Comparison of ENCODE assay signal across 18 cellular contexts in genomic region chr19:9789066-9789465, GRCh38. TPM values are rescaled to one million over a fixed set of nuclear protein-coding genes. Genes with fewer than 3 reads are reported as not detected.
A peak's percentile ranks its signal among the peaks of the same experiment; 100 is the strongest.
DNase-seq lines count a peak whose midpoint lies in the region; TF ChIP-seq lines count a peak whose summit lies in the region.
"Had no signal": no experiment of that assay in that cellular context is flagged by ENCODE, and none has a peak within 500 bp of the region (broad histone marks: within the 10 kb centered on the region; RNA-seq: fewer than 3 reads in every experiment).

No MANE protein-coding gene starts in this region.

- peaks cover 23% of the 10 kb centered on the region for H3K4me1 Mint-ChIP-seq in activated CD4-positive, alpha-beta memory T cell treated with anti-CD3 and anti-CD28 coated beads for 36 hours (ENCODE audit: low read depth)
- peaks cover 33% of the 10 kb centered on the region for H3K4me1 Mint-ChIP-seq in activated CD4-positive, alpha-beta memory T cell treated with anti-CD3 and anti-CD28 coated beads, Interleukin-2, amount 10 ng/mL, durations not matched to agents 7 days and 5 days
- H3K4me1 Mint-ChIP-seq in activated T-helper 1 cell treated with anti-CD3 and anti-CD28 coated beads, Interleukin-12 subunit alpha, Interleukin-12 subunit beta, Interleukin-2, Interleukin-4 antibody, amounts not matched to agents 30 ng/mL and 10 ng/mL and 1 ng/mL, durations not matched to agents 14 hours and 24 hours and 36 hours (ENCODE audit: low read depth), result peaks cover 27% of the 10 kb centered on the region

- H2AK5ac ChIP-seq in mesenchymal stem cell (ENCODE audit: low read length, severe bottlenecking), result no peak overlapping the region

- 81% methylated on average over 9 of the region's 11 CpGs for WGBS in mesenchymal stem cell

- H3K36me3 Mint-ChIP-seq in activated CD4-positive, alpha-beta memory T cell treated with anti-CD3 and anti-CD28 coated beads for 36 hours, result no peaks in the 10 kb centered on the region
- H3K36me3 Mint-ChIP-seq in activated CD4-positive, alpha-beta memory T cell treated with anti-CD3 and anti-CD28 coated beads, Interleukin-2, amount 10 ng/mL, durations not matched to agents 7 days and 5 days (ENCODE audit: low read depth), result no peaks in the 10 kb centered on the region
- no peaks in the 10 kb centered on the region for H3K36me3 Mint-ChIP-seq in activated T-helper 1 cell treated with anti-CD3 and anti-CD28 coated beads, Interleukin-12 subunit alpha, Interleukin-12 subunit beta, Interleukin-2, Interleukin-4 antibody, amounts not matched to agents 30 ng/mL and 10 ng/mL and 1 ng/mL, durations not matched to agents 14 hours and 24 hours and 36 hours (ENCODE audit: low read depth)
- H3K36me3 Mint-ChIP-seq: immature natural killer cell had no signal

- no peak overlapping the region for H3K4me3 Mint-ChIP-seq in activated CD4-positive, alpha-beta memory T cell treated with anti-CD3 and anti-CD28 coated beads for 36 hours
- no peak overlapping the region for H3K4me3 Mint-ChIP-seq in activated CD4-positive, alpha-beta memory T cell treated with anti-CD3 and anti-CD28 coated beads, Interleukin-2, amount 10 ng/mL, durations not matched to agents 7 days and 5 days
- no peak overlapping the region for H3K4me3 Mint-ChIP-seq in activated T-helper 1 cell treated with anti-CD3 and anti-CD28 coated beads, Interleukin-12 subunit alpha, Interleukin-12 subunit beta, Interleukin-2, Interleukin-4 antibody, amounts not matched to agents 30 ng/mL and 10 ng/mL and 1 ng/mL, durations not matched to agents 14 hours and 24 hours and 36 hours

- no peak overlapping the region for H2BK5ac ChIP-seq in mesenchymal stem cell (ENCODE audit: low read depth, low read length, poor library complexity, severe bottlenecking)

- H3K18ac ChIP-seq in mesenchymal stem cell (ENCODE audit: low read depth in 1 of 2, low read length in 2 of 2), result no peak overlapping the region

- no peak for DNase-seq in activated CD4-positive, alpha-beta memory T cell treated with anti-CD3 and anti-CD28 coated beads for 36 hours
- DNase-seq in activated CD4-positive, alpha-beta memory T cell treated with anti-CD3 and anti-CD28 coated beads, Interleukin-2, amount 10 ng/mL, durations not matched to agents 7 days and 5 days, result no peak
- DNase-seq in mesenchymal stem cell (no peak), uterus (no peak), ecto neural progenitor cell (ENCODE audit: low spot score) (no peak)
- no peak for DNase-seq in activated T-helper 1 cell treated with anti-CD3 and anti-CD28 coated beads, Interleukin-12 subunit alpha, Interleukin-12 subunit beta, Interleukin-2, Interleukin-4 antibody, amounts not matched to agents 30 ng/mL and 10 ng/mL and 1 ng/mL, durations not matched to agents 14 hours and 24 hours and 36 hours (ENCODE audit: low spot score)
- DNase-seq: 8988T; activated CD4-positive, alpha-beta T cell treated with anti-CD3 and anti-CD28 coated beads, Interleukin-2, amount 50 U/mL, for 4 hours; activated T-cell treated with anti-CD3 and anti-CD28 coated beads, Interleukin-2, amount 50 U/mL, for 48 hours; gastrocnemius medialis; immature natural killer cell; NCI-H1105 treated with DMSO at 0.1 percent for 48 hours; NCI-H82; Peyer's patch; stimulated activated CD4-positive, alpha-beta T cell treated with anti-CD3 and anti-CD28 coated beads, Interleukin-2, amount 100 ng/mL, for 48 hours had no signal

- TF ChIP-seq POLR2A in uterus (IDR thresholded peaks at IDR 0.05), result no peak

- CTCF ChIA-PET in activated CD4-positive, alpha-beta memory T cell treated with anti-CD3 and anti-CD28 coated beads for 36 hours (lab: Charles Lee), result interaction anchor here (0.6 to 0.9 kb wide), 3 partner anchors 18 to 163 kb away, joined by 3 read pairs; no protein-coding TSS in a partner anchor
- CTCF ChIA-PET in activated CD4-positive, alpha-beta memory T cell treated with anti-CD3 and anti-CD28 coated beads, Interleukin-2, amount 10 ng/mL, durations not matched to agents 7 days and 5 days (lab: Charles Lee), result no interaction called here

- no peak overlapping the region for H4K91ac ChIP-seq in mesenchymal stem cell (ENCODE audit: low read length)

- H3K27me3 Mint-ChIP-seq in activated CD4-positive, alpha-beta memory T cell treated with anti-CD3 and anti-CD28 coated beads for 36 hours, result no peaks in the 10 kb centered on the region
- no peaks in the 10 kb centered on the region for H3K27me3 Mint-ChIP-seq in activated CD4-positive, alpha-beta memory T cell treated with anti-CD3 and anti-CD28 coated beads, Interleukin-2, amount 10 ng/mL, durations not matched to agents 7 days and 5 days
- no peaks in the 10 kb centered on the region for H3K27me3 Mint-ChIP-seq in activated T-helper 1 cell treated with anti-CD3 and anti-CD28 coated beads, Interleukin-12 subunit alpha, Interleukin-12 subunit beta, Interleukin-2, Interleukin-4 antibody, amounts not matched to agents 30 ng/mL and 10 ng/mL and 1 ng/mL, durations not matched to agents 14 hours and 24 hours and 36 hours (ENCODE audit: insufficient read depth)

- H3K27ac Mint-ChIP-seq in activated CD4-positive, alpha-beta memory T cell treated with anti-CD3 and anti-CD28 coated beads for 36 hours, result peak overlapping the region; percentile 9
- no peak overlapping the region for H3K27ac Mint-ChIP-seq in activated CD4-positive, alpha-beta memory T cell treated with anti-CD3 and anti-CD28 coated beads, Interleukin-2, amount 10 ng/mL, durations not matched to agents 7 days and 5 days
- no peak overlapping the region for H3K27ac Mint-ChIP-seq in activated T-helper 1 cell treated with anti-CD3 and anti-CD28 coated beads, Interleukin-12 subunit alpha, Interleukin-12 subunit beta, Interleukin-2, Interleukin-4 antibody, amounts not matched to agents 30 ng/mL and 10 ng/mL and 1 ng/mL, durations not matched to agents 14 hours and 24 hours and 36 hours
- H3K27ac Mint-ChIP-seq: immature natural killer cell had no signal

- no peaks in the 10 kb centered on the region for H3K27me3 ChIP-seq in mesenchymal stem cell (ENCODE audit: control insufficient read depth in 1 of 2, insufficient read depth in 1 of 2, low read length in 2 of 2)
- H3K27me3 ChIP-seq in uterus, result no peaks in the 10 kb centered on the region
- H3K27me3 ChIP-seq: neutrophil, Peyer's patch had no signal

- intact Hi-C loops in activated CD4-positive, alpha-beta memory T cell treated with anti-CD3 and anti-CD28 coated beads for 36 hours (cut with micrococcal nuclease), result no loop called here
- intact Hi-C loops in uterus (cut with DNase I; ENCODE audit: low total_unique reads), result no loop called here
- intact Hi-C loops in activated T-helper 1 cell treated with anti-CD3 and anti-CD28 coated beads, Interleukin-12 subunit alpha, Interleukin-12 subunit beta, Interleukin-2, Interleukin-4 antibody, amounts not matched to agents 30 ng/mL and 10 ng/mL and 1 ng/mL, durations not matched to agents 14 hours and 24 hours and 36 hours (cut with micrococcal nuclease), result no loop called here

- no peaks in the 10 kb centered on the region for H3K36me3 ChIP-seq in mesenchymal stem cell (ENCODE audit: control insufficient read depth in 1 of 2, insufficient read depth in 2 of 2, low read depth in 1 of 2, low read length in 2 of 2)
- no peaks in the 10 kb centered on the region for H3K36me3 ChIP-seq in uterus
- H3K36me3 ChIP-seq: gastrocnemius medialis, neutrophil, Peyer's patch had no signal

- H2BK12ac ChIP-seq in mesenchymal stem cell (ENCODE audit: low read length in 2 of 2), result no peak overlapping the region

- H3K23ac ChIP-seq in mesenchymal stem cell (ENCODE audit: low read length in 2 of 2), result no peak overlapping the region

- POLR2A ChIA-PET in activated CD4-positive, alpha-beta memory T cell treated with anti-CD3 and anti-CD28 coated beads for 36 hours (lab: Charles Lee), result no interaction called here
- POLR2A ChIA-PET in activated CD4-positive, alpha-beta memory T cell treated with anti-CD3 and anti-CD28 coated beads, Interleukin-2, amount 10 ng/mL, durations not matched to agents 7 days and 5 days (lab: Charles Lee), result interaction anchor here (0.6 to 1.0 kb wide), 2 partner anchors 20 to 29 kb away, joined by 3 to 4 read pairs; partner anchors contain the start of genes FBXL12 and ZNF846

- H2BK15ac ChIP-seq in mesenchymal stem cell (ENCODE audit: low read depth, poor library complexity, severe bottlenecking), result no peak overlapping the region

- peak overlapping the region; percentile 50 for H3K9ac ChIP-seq in mesenchymal stem cell (ENCODE audit: low read length)

- no peak overlapping the region for H3K14ac ChIP-seq in mesenchymal stem cell (ENCODE audit: low read length in 2 of 2)

- H2BK120ac ChIP-seq in mesenchymal stem cell (ENCODE audit: low read depth, low read length), result no peak overlapping the region

- H3K9me3 Mint-ChIP-seq in activated CD4-positive, alpha-beta memory T cell treated with anti-CD3 and anti-CD28 coated beads for 36 hours, result no peaks in the 10 kb centered on the region
- H3K9me3 Mint-ChIP-seq in activated CD4-positive, alpha-beta memory T cell treated with anti-CD3 and anti-CD28 coated beads, Interleukin-2, amount 10 ng/mL, durations not matched to agents 7 days and 5 days, result no peaks in the 10 kb centered on the region
- no peaks in the 10 kb centered on the region for H3K9me3 Mint-ChIP-seq in activated T-helper 1 cell treated with anti-CD3 and anti-CD28 coated beads, Interleukin-12 subunit alpha, Interleukin-12 subunit beta, Interleukin-2, Interleukin-4 antibody, amounts not matched to agents 30 ng/mL and 10 ng/mL and 1 ng/mL, durations not matched to agents 14 hours and 24 hours and 36 hours
- H3K9me3 Mint-ChIP-seq: immature natural killer cell had no signal

- H3K4me2 ChIP-seq in mesenchymal stem cell (ENCODE audit: low read length, poor library complexity, severe bottlenecking), result no peak overlapping the region

- H3K79me1 ChIP-seq in mesenchymal stem cell (replicated peaks; ENCODE audit: low read length, poor library complexity, severe bottlenecking), result peaks cover 4% of the 10 kb centered on the region

- no peak overlapping the region for H2AFZ ChIP-seq in mesenchymal stem cell (ENCODE audit: low read depth, low read length)

- H3K27ac ChIP-seq in mesenchymal stem cell (ENCODE audit: low read length, poor library complexity, severe bottlenecking), result no peak overlapping the region
- peak overlapping the region; percentile 84 to 98 for H3K27ac ChIP-seq in uterus
- H3K27ac ChIP-seq: C4-2B, gastrocnemius medialis, HL-60, neutrophil had no signal

- H3K9me3 ChIP-seq in mesenchymal stem cell (ENCODE audit: control insufficient read depth, low read length) (no peaks in the 10 kb centered on the region), uterus (no peaks in the 10 kb centered on the region)
- H3K9me3 ChIP-seq: gastrocnemius medialis, neutrophil, Peyer's patch had no signal

- H3K4ac ChIP-seq in mesenchymal stem cell (ENCODE audit: low read depth in 1 of 2, low read length in 2 of 2), result peak overlapping the region in 1 of 2 experiments; percentile 24

- H3K4me1 ChIP-seq in mesenchymal stem cell (ENCODE audit: control insufficient read depth, insufficient read depth, low read depth, low read length) (peaks cover 7% of the 10 kb centered on the region), uterus (peaks cover 0 to 7% of the 10 kb centered on the region in 2 donors)

- TF ChIP-seq CTCF in uterus (IDR thresholded peaks at IDR 0.05), result no peak

- H4K8ac ChIP-seq in mesenchymal stem cell (ENCODE audit: low read length), result peak overlapping the region; percentile 36

- H3K4me3 ChIP-seq in mesenchymal stem cell (ENCODE audit: insufficient read depth in 1 of 2, low read depth in 1 of 2, low read length in 2 of 2) (no peak overlapping the region), uterus (no peak overlapping the region)
- H3K4me3 ChIP-seq: gastrocnemius medialis, Peyer's patch had no signal

RNA-seq across cellular contexts. Expression of gene ZNF846, which starts 20.5 kb away (rescaled TPM):
- total RNA-seq in activated CD4-positive, alpha-beta memory T cell treated with anti-CD3 and anti-CD28 coated beads for 36 hours, result 1 to 10 TPM; 3.9 to 4.9 TPM
- total RNA-seq in activated CD4-positive, alpha-beta memory T cell treated with anti-CD3 and anti-CD28 coated beads, Interleukin-2, amount 10 ng/mL, durations not matched to agents 7 days and 5 days, result 1 to 10 TPM; 6.5 to 6.7 TPM
- 9.8 TPM for polyA plus RNA-seq in mesenchymal stem cell (2013, experiment 1 of 2)
- 11.5 TPM for polyA plus RNA-seq in mesenchymal stem cell (2013, experiment 2 of 2)
- 10 to 100 TPM; 15.0 to 71.0 (median 39.7) TPM for total RNA-seq in uterus
- total RNA-seq in activated T-helper 1 cell treated with anti-CD3 and anti-CD28 coated beads, Interleukin-12 subunit alpha, Interleukin-12 subunit beta, Interleukin-2, Interleukin-4 antibody, amounts not matched to agents 30 ng/mL and 10 ng/mL and 1 ng/mL, durations not matched to agents 14 hours and 24 hours and 36 hours, result 2.3 and 2.4 TPM in 2 replicates

RNA-seq across cellular contexts. Expression of gene FBXL12, which starts 29.8 kb away (rescaled TPM):
- 10 to 100 TPM; 20.7 to 22.0 TPM for total RNA-seq in activated CD4-positive, alpha-beta memory T cell treated with anti-CD3 and anti-CD28 coated beads for 36 hours
- total RNA-seq in activated CD4-positive, alpha-beta memory T cell treated with anti-CD3 and anti-CD28 coated beads, Interleukin-2, amount 10 ng/mL, durations not matched to agents 7 days and 5 days, result 10 to 100 TPM; 18.3 to 20.6 TPM
- 35.6 TPM for polyA plus RNA-seq in mesenchymal stem cell (2013, experiment 1 of 2)
- polyA plus RNA-seq in mesenchymal stem cell (2013, experiment 2 of 2), result 34.6 TPM
- 10 to 100 TPM in 3 of 4 donors, 1 to 10 TPM in 1; 8.2 to 25.4 (median 18.6) TPM for total RNA-seq in uterus
- total RNA-seq in activated T-helper 1 cell treated with anti-CD3 and anti-CD28 coated beads, Interleukin-12 subunit alpha, Interleukin-12 subunit beta, Interleukin-2, Interleukin-4 antibody, amounts not matched to agents 30 ng/mL and 10 ng/mL and 1 ng/mL, durations not matched to agents 14 hours and 24 hours and 36 hours, result 19.4 and 20.7 TPM in 2 replicates

RNA-seq across cellular contexts. Expression of gene UBL5, which starts 38.7 kb away (rescaled TPM):
- 100 to 1,000 TPM; 334 to 346 TPM for total RNA-seq in activated CD4-positive, alpha-beta memory T cell treated with anti-CD3 and anti-CD28 coated beads for 36 hours
- 100 to 1,000 TPM; 339 to 372 TPM for total RNA-seq in activated CD4-positive, alpha-beta memory T cell treated with anti-CD3 and anti-CD28 coated beads, Interleukin-2, amount 10 ng/mL, durations not matched to agents 7 days and 5 days
- 316 TPM for polyA plus RNA-seq in mesenchymal stem cell (2013, experiment 1 of 2)
- 336 TPM for polyA plus RNA-seq in mesenchymal stem cell (2013, experiment 2 of 2)
- total RNA-seq in uterus, result 1,000 to 10,000 TPM in 1 of 4 donors, 100 to 1,000 TPM in 3; 180 to 1,153 (median 222) TPM
- 338 and 351 TPM in 2 replicates for total RNA-seq in activated T-helper 1 cell treated with anti-CD3 and anti-CD28 coated beads, Interleukin-12 subunit alpha, Interleukin-12 subunit beta, Interleukin-2, Interleukin-4 antibody, amounts not matched to agents 30 ng/mL and 10 ng/mL and 1 ng/mL, durations not matched to agents 14 hours and 24 hours and 36 hours

RNA-seq across cellular contexts. Expression of gene PIN1, which starts 46.1 kb away (rescaled TPM):
- 10 to 100 TPM; 85.4 to 86.1 TPM for total RNA-seq in activated CD4-positive, alpha-beta memory T cell treated with anti-CD3 and anti-CD28 coated beads for 36 hours
- 10 to 100 TPM; 96.0 to 97.0 TPM for total RNA-seq in activated CD4-positive, alpha-beta memory T cell treated with anti-CD3 and anti-CD28 coated beads, Interleukin-2, amount 10 ng/mL, durations not matched to agents 7 days and 5 days
- 62.7 TPM for polyA plus RNA-seq in mesenchymal stem cell (2013, experiment 1 of 2)
- 58.8 TPM for polyA plus RNA-seq in mesenchymal stem cell (2013, experiment 2 of 2)
- 10 to 100 TPM; 36.5 to 85.3 (median 56.9) TPM for total RNA-seq in uterus
- total RNA-seq in activated T-helper 1 cell treated with anti-CD3 and anti-CD28 coated beads, Interleukin-12 subunit alpha, Interleukin-12 subunit beta, Interleukin-2, Interleukin-4 antibody, amounts not matched to agents 30 ng/mL and 10 ng/mL and 1 ng/mL, durations not matched to agents 14 hours and 24 hours and 36 hours, result 86.4 and 87.3 TPM in 2 replicates
